8 cellular contexts compared by ENCODE assay signal in genomic region chr1:231806623-231807470, GRCh38.
DNase-seq lines count a peak whose midpoint lies in the region; ATAC-seq and TF ChIP-seq lines count a peak whose summit lies in the region.

No MANE protein-coding gene starts in this region.

- no peak overlapping the region for H3K9ac ChIP-seq in DND-41 (ENCODE audit: low read depth, low read length)

- no peaks in the 10 kb centered on the region for H3K9me2 ChIP-seq in PC-9 (ENCODE audit: insufficient read depth)

- CTCF ChIA-PET in PC-9 (lab: Charles Lee) = interaction anchor here (0.9 kb wide), 1 partner anchor 50 kb away, joined by 3 read pairs; no protein-coding TSS in a partner anchor

- no peaks in the 10 kb centered on the region for H3K9me3 ChIP-seq in DND-41 (ENCODE audit: insufficient read depth, low read length, severe bottlenecking)
- no peaks in the 10 kb centered on the region for H3K9me3 ChIP-seq in PC-9 (ENCODE audit: insufficient read depth, low read depth)

- H3K79me2 ChIP-seq in DND-41 (ENCODE audit: insufficient read depth, low read length) (no peaks in the 10 kb centered on the region), PC-9 (ENCODE audit: low read depth) (no peaks in the 10 kb centered on the region)

- H3K4me2 ChIP-seq in DND-41 (ENCODE audit: insufficient read depth, low read length) (no peak overlapping the region), PC-9 (no peak overlapping the region)

- H4K20me1 ChIP-seq in DND-41 (ENCODE audit: insufficient read depth, low read length) (no peaks in the 10 kb centered on the region), PC-9 (ENCODE audit: insufficient read depth) (no peaks in the 10 kb centered on the region)

- H3K36me3 ChIP-seq in DND-41 (ENCODE audit: insufficient read depth, low read length) (no peaks in the 10 kb centered on the region), PC-9 (ENCODE audit: low read depth) (no peaks in the 10 kb centered on the region)

- no TSS peak for BruUV-seq in PC-9 (replicated peaks; lab: Mats Ljungman, UMichigan)

- H3K27ac ChIP-seq in DND-41 (ENCODE audit: low read length) (no peak overlapping the region), PC-9 (no peak overlapping the region)

- TF ChIP-seq CTCF in DND-41 (IDR thresholded peaks at IDR 0.05; ENCODE audit: borderline replicate concordance, extremely low read depth, low read length, poor library complexity, severe bottlenecking) = peak; percentile 76
- peak; percentile 62 for TF ChIP-seq CTCF in PC-9 (conservative IDR thresholded peaks at IDR 0.05)

- no peaks in the 10 kb centered on the region for H3F3A ChIP-seq in PC-9 (ENCODE audit: insufficient read depth, low read depth)

- in situ Hi-C loops in T47D (cut with HindIII; ENCODE audit: low pct_unique_long_range_greater_than_20kb, low sequenced_read_pairs) = no loop called here

- POLR2A ChIA-PET in PC-9 (lab: Charles Lee; ENCODE audit: unreplicated experiment) = no interaction called here

- peak; percentile 49 for DNase-seq in DND-41
- peak in 42 of 76 experiments; percentile 1 to 61 (median 20) for DNase-seq in HUDEP-2 (lab: John Stamatoyannopoulos, UW; ENCODE audit: unreplicated experiment in 76 of 76)
- DNase-seq in PC-9 = peak in 1 of 2 experiments; percentile 28
- DNase-seq in T47D (ENCODE audit: low read depth in 1 of 2, low spot score in 1 of 2) = peak; percentile 46 to 85
- DNase-seq in kidney glomerular epithelial cell (lab: John Stamatoyannopoulos, UW) = peak; percentile 60
- peak; percentile 1 for DNase-seq in stimulated activated CD8-positive, alpha-beta memory T cell treated with anti-CD3 and anti-CD28 coated beads, Interleukin-7, amount 100 ng/mL, for 24 hours (ENCODE audit: low read depth)

- intact Hi-C loops in PC-9 (cut with micrococcal nuclease; ENCODE audit: unreplicated experiment) = loop anchor here (1.0 kb wide), 1 partner anchor 50 kb away; no protein-coding TSS in a partner anchor

- H3K4me3 ChIP-seq in DND-41 (ENCODE audit: low read depth in 1 of 2, low read length in 2 of 2) = no peak overlapping the region
- H3K4me3 ChIP-seq in PC-9 = no peak overlapping the region

- ATAC-seq in DND-41 (ENCODE audit: insufficient read depth, low read depth) (peak; percentile 93), GM21367 (IDR thresholded peaks at IDR 0.05; ENCODE audit: unreplicated experiment) (peak; percentile 94), GM19452 (IDR thresholded peaks at IDR 0.05; ENCODE audit: unreplicated experiment) (no peak)

- H3K4me1 ChIP-seq in DND-41 (ENCODE audit: insufficient read depth, low read length) (no peaks in the 10 kb centered on the region; the same call in 1 of the 2 replicates), PC-9 (replicated peaks; ENCODE audit: insufficient read depth) (no peaks in the 10 kb centered on the region)

- H2AFZ ChIP-seq in DND-41 (ENCODE audit: low read depth, low read length) (no peak overlapping the region), PC-9 (no peak overlapping the region)

- H3K27me3 ChIP-seq in DND-41 (ENCODE audit: insufficient read depth, low read length, poor library complexity) (no peaks in the 10 kb centered on the region), PC-9 (ENCODE audit: insufficient read depth, low read depth) (no peaks in the 10 kb centered on the region)
